In the genomic region with DNA sequence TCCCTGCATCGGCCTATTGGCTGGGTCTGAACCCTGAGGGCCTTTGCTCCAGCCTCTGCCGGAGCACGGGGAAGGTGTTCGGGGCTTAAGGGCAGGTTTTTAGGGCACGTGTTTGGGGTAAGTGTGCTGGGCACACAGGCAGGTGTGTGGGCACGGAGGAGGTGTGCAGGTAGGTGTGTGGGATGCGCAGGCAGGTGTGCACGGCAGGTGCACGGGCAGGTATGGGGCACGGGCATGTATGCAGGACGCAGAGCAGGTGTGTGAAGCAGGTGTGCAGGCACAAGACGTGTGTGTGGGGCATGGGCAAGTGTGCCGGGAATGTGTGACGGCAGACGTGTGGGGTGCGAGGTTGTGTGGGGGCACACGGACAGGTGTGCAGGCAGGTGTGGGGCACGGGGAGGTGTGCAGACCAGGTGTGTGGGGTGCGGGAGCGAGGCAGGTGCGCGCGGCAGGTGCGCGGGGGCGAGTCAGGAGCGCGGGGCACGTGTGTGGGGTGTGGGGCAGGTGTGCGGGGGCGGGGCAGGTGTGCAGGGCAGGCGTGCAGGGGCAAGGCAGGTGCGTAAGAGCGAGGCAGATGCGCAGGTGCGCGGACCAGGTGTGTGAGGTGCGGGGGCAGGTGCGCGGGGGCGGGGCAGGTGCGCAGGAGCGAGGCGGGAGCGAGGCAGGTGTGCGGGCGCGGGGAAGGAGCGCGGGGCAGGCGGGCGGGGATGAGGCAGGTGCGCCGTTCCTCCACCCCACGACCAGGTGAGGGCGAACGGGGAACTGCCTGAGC, we compare ENCODE assay signal across 1 cellular context.
A peak's percentile ranks its signal among the peaks of the same experiment; 100 is the strongest.
TF ChIP-seq lines count a peak whose summit lies in the region.

No MANE protein-coding gene starts in this region.

TF ChIP-seq in HepG2, 621 proteins besides CTCF, POLR2A, EP300 and RAD21 (continued from another document and continues in another):
- TF ChIP-seq, protein P1, sequence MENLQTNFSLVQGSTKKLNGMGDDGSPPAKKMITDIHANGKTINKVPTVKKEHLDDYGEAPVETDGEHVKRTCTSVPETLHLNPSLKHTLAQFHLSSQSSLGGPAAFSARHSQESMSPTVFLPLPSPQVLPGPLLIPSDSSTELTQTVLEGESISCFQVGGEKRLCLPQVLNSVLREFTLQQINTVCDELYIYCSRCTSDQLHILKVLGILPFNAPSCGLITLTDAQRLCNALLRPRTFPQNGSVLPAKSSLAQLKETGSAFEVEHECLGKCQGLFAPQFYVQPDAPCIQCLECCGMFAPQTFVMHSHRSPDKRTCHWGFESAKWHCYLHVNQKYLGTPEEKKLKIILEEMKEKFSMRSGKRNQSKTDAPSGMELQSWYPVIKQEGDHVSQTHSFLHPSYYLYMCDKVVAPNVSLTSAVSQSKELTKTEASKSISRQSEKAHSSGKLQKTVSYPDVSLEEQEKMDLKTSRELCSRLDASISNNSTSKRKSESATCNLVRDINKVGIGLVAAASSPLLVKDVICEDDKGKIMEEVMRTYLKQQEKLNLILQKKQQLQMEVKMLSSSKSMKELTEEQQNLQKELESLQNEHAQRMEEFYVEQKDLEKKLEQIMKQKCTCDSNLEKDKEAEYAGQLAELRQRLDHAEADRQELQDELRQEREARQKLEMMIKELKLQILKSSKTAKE (CRISPR knock-in tag; IDR thresholded peaks at IDR 0.05; ENCODE audit: borderline replicate concordance), result peak; percentile 3; the same call in 1 of the 2 replicates
- TF ChIP-seq, protein P2, sequence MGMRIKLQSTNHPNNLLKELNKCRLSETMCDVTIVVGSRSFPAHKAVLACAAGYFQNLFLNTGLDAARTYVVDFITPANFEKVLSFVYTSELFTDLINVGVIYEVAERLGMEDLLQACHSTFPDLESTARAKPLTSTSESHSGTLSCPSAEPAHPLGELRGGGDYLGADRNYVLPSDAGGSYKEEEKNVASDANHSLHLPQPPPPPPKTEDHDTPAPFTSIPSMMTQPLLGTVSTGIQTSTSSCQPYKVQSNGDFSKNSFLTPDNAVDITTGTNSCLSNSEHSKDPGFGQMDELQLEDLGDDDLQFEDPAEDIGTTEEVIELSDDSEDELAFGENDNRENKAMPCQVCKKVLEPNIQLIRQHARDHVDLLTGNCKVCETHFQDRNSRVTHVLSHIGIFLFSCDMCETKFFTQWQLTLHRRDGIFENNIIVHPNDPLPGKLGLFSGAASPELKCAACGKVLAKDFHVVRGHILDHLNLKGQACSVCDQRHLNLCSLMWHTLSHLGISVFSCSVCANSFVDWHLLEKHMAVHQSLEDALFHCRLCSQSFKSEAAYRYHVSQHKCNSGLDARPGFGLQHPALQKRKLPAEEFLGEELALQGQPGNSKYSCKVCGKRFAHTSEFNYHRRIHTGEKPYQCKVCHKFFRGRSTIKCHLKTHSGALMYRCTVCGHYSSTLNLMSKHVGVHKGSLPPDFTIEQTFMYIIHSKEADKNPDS (CRISPR knock-in tag; IDR thresholded peaks at IDR 0.05), result 0 out of 2 replicates have a peak, but pooled peaks have one; percentile 12
- TF ChIP-seq ZNF264 (CRISPR knock-in tag; IDR thresholded peaks at IDR 0.05) (no peak), NCOA1 (CRISPR knock-in tag; IDR thresholded peaks at IDR 0.05) (no peak), MAFG (CRISPR knock-in tag; IDR thresholded peaks at IDR 0.05) (no peak), FOSL2 (CRISPR knock-in tag; IDR thresholded peaks at IDR 0.05) (no peak), ZNF558 (CRISPR knock-in tag; IDR thresholded peaks at IDR 0.05; ENCODE audit: borderline replicate concordance) (no peak), HNF4G (IDR thresholded peaks at IDR 0.05; ENCODE audit: borderline replicate concordance, low read depth, low read length) (no peak), HNF4G (CRISPR knock-in tag; IDR thresholded peaks at IDR 0.05; ENCODE audit: borderline replicate concordance, low read depth) (no peak), ZNF780A (CRISPR knock-in tag; IDR thresholded peaks at IDR 0.05) (peak; percentile 86; the same call in 1 of the 2 replicates), PHF8 (CRISPR knock-in tag; IDR thresholded peaks at IDR 0.05) (no peak), ZKSCAN1 (IDR thresholded peaks at IDR 0.05; ENCODE audit: low read length) (no peak), ESRRA (CRISPR knock-in tag; IDR thresholded peaks at IDR 0.05; ENCODE audit: low read depth) (no peak), FOXC1 (CRISPR knock-in tag; IDR thresholded peaks at IDR 0.05; ENCODE audit: borderline replicate concordance) (no peak), DNMT1 (CRISPR knock-in tag; IDR thresholded peaks at IDR 0.05) (no peak), ZNF337 (CRISPR knock-in tag; IDR thresholded peaks at IDR 0.05; ENCODE audit: borderline replicate concordance, low read depth) (no peak), GATAD1 (CRISPR knock-in tag; IDR thresholded peaks at IDR 0.05) (no peak), ZNF850 (CRISPR knock-in tag; conservative IDR thresholded peaks at IDR 0.05) (no peak; the same call in 1 of the 2 replicates), AGO2 (optimal IDR thresholded peaks at IDR 0.05; ENCODE audit: low read depth, low read length) (peak; percentile 55), HOXA9 (CRISPR knock-in tag; IDR thresholded peaks at IDR 0.05; ENCODE audit: borderline replicate concordance) (0 out of 2 replicates have a peak, but pooled peaks have one; percentile 12), ZBTB20 (CRISPR knock-in tag; IDR thresholded peaks at IDR 0.05; ENCODE audit: borderline replicate concordance, low read depth) (no peak), RFX1 (IDR thresholded peaks at IDR 0.05) (no peak), ARNT (IDR thresholded peaks at IDR 0.05) (no peak), TCF7L2 (IDR thresholded peaks at IDR 0.05; ENCODE audit: low read depth, low read length) (no peak), CENPT (CRISPR knock-in tag; IDR thresholded peaks at IDR 0.05; ENCODE audit: low read depth) (0 out of 2 replicates have a peak, but pooled peaks have one; percentile 9), SP5 (CRISPR knock-in tag; IDR thresholded peaks at IDR 0.05; ENCODE audit: borderline replicate concordance, low read depth) (no peak), ZSCAN12 (CRISPR knock-in tag; IDR thresholded peaks at IDR 0.05) (no peak), SRSF1 (optimal IDR thresholded peaks at IDR 0.05; ENCODE audit: low read depth, low read length) (no peak), ZNF251 (CRISPR knock-in tag; IDR thresholded peaks at IDR 0.05) (no peak), NBN (conservative IDR thresholded peaks at IDR 0.05) (no peak), SP2 (CRISPR knock-in tag; IDR thresholded peaks at IDR 0.05) (no peak), CHCHD3 (CRISPR knock-in tag; IDR thresholded peaks at IDR 0.05) (no peak), ZNF772 (CRISPR knock-in tag; IDR thresholded peaks at IDR 0.05) (no peak), ZNF543 (CRISPR knock-in tag; IDR thresholded peaks at IDR 0.05) (no peak), RBFOX2 (IDR thresholded peaks at IDR 0.05; ENCODE audit: low read depth, low read length) (no peak), TOE1 (CRISPR knock-in tag; IDR thresholded peaks at IDR 0.05) (no peak), ZNF510 (CRISPR knock-in tag; IDR thresholded peaks at IDR 0.05; ENCODE audit: low read depth) (no peak)
- TF ChIP-seq, protein P3, sequence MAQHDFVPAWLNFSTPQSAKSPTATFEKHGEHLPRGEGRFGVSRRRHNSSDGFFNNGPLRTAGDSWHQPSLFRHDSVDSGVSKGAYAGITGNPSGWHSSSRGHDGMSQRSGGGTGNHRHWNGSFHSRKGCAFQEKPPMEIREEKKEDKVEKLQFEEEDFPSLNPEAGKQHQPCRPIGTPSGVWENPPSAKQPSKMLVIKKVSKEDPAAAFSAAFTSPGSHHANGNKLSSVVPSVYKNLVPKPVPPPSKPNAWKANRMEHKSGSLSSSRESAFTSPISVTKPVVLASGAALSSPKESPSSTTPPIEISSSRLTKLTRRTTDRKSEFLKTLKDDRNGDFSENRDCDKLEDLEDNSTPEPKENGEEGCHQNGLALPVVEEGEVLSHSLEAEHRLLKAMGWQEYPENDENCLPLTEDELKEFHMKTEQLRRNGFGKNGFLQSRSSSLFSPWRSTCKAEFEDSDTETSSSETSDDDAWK (CRISPR knock-in tag; IDR thresholded peaks at IDR 0.05), result no peak
- TF ChIP-seq, protein P4, sequence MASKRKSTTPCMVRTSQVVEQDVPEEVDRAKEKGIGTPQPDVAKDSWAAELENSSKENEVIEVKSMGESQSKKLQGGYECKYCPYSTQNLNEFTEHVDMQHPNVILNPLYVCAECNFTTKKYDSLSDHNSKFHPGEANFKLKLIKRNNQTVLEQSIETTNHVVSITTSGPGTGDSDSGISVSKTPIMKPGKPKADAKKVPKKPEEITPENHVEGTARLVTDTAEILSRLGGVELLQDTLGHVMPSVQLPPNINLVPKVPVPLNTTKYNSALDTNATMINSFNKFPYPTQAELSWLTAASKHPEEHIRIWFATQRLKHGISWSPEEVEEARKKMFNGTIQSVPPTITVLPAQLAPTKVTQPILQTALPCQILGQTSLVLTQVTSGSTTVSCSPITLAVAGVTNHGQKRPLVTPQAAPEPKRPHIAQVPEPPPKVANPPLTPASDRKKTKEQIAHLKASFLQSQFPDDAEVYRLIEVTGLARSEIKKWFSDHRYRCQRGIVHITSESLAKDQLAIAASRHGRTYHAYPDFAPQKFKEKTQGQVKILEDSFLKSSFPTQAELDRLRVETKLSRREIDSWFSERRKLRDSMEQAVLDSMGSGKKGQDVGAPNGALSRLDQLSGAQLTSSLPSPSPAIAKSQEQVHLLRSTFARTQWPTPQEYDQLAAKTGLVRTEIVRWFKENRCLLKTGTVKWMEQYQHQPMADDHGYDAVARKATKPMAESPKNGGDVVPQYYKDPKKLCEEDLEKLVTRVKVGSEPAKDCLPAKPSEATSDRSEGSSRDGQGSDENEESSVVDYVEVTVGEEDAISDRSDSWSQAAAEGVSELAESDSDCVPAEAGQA (IDR thresholded peaks at IDR 0.05; ENCODE audit: low read depth), result no peak
- TF ChIP-seq, protein P4 (CRISPR knock-in tag; IDR thresholded peaks at IDR 0.05; ENCODE audit: borderline replicate concordance), result no peak
- TF ChIP-seq, protein P5, sequence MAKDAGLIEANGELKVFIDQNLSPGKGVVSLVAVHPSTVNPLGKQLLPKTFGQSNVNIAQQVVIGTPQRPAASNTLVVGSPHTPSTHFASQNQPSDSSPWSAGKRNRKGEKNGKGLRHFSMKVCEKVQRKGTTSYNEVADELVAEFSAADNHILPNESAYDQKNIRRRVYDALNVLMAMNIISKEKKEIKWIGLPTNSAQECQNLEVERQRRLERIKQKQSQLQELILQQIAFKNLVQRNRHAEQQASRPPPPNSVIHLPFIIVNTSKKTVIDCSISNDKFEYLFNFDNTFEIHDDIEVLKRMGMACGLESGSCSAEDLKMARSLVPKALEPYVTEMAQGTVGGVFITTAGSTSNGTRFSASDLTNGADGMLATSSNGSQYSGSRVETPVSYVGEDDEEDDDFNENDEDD (CRISPR knock-in tag; IDR thresholded peaks at IDR 0.05; ENCODE audit: borderline replicate concordance), result no peak
- TF ChIP-seq, protein P6, sequence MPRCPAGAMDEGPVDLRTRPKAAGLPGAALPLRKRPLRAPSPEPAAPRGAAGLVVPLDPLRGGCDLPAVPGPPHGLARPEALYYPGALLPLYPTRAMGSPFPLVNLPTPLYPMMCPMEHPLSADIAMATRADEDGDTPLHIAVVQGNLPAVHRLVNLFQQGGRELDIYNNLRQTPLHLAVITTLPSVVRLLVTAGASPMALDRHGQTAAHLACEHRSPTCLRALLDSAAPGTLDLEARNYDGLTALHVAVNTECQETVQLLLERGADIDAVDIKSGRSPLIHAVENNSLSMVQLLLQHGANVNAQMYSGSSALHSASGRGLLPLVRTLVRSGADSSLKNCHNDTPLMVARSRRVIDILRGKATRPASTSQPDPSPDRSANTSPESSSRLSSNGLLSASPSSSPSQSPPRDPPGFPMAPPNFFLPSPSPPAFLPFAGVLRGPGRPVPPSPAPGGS (CRISPR knock-in tag; IDR thresholded peaks at IDR 0.05), result no peak
- TF ChIP-seq, protein P7, sequence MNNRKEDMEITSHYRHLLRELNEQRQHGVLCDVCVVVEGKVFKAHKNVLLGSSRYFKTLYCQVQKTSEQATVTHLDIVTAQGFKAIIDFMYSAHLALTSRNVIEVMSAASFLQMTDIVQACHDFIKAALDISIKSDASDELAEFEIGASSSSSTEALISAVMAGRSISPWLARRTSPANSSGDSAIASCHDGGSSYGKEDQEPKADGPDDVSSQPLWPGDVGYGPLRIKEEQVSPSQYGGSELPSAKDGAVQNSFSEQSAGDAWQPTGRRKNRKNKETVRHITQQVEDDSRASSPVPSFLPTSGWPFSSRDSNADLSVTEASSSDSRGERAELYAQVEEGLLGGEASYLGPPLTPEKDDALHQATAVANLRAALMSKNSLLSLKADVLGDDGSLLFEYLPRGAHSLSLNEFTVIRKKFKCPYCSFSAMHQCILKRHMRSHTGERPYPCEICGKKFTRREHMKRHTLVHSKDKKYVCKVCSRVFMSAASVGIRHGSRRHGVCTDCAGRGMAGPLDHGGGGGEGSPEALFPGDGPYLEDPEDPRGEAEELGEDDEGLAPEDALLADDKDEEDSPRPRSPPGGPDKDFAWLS (CRISPR knock-in tag; IDR thresholded peaks at IDR 0.05; ENCODE audit: borderline replicate concordance), result no peak
- TF ChIP-seq, protein P8, sequence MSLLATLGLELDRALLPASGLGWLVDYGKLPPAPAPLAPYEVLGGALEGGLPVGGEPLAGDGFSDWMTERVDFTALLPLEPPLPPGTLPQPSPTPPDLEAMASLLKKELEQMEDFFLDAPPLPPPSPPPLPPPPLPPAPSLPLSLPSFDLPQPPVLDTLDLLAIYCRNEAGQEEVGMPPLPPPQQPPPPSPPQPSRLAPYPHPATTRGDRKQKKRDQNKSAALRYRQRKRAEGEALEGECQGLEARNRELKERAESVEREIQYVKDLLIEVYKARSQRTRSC (CRISPR knock-in tag; IDR thresholded peaks at IDR 0.05; ENCODE audit: low read depth), result no peak
- TF ChIP-seq, protein P9, sequence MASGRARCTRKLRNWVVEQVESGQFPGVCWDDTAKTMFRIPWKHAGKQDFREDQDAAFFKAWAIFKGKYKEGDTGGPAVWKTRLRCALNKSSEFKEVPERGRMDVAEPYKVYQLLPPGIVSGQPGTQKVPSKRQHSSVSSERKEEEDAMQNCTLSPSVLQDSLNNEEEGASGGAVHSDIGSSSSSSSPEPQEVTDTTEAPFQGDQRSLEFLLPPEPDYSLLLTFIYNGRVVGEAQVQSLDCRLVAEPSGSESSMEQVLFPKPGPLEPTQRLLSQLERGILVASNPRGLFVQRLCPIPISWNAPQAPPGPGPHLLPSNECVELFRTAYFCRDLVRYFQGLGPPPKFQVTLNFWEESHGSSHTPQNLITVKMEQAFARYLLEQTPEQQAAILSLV (CRISPR knock-in tag; IDR thresholded peaks at IDR 0.05; ENCODE audit: borderline replicate concordance), result peak; percentile 15; the same call in 1 of the 2 replicates
